Comparison of ENCODE assay signal across 4 cellular contexts in the genomic region with DNA sequence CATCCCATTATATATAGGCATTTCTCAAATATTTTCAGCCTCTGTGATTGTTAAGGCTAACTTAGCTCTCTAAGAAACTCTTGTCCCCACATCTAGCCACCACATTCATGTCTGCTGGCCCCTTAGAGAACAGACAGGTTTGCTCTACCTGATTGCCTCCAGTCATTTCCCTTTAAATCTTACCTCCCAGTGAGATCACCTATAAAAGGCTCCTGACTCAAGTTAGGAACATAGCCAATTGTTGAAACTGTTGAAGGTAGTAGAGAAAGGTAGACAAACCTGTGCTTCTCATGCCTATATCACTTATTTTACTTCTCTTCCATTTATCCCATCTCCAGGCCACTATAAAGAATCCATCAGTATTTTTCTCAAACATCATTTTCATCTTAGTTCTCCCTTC.
"Had no signal": no experiment of that assay in that cellular context is flagged by ENCODE, and none has a peak within 500 bp of the region (broad histone marks: within the 10 kb centered on the region; RNA-seq: fewer than 3 reads in every experiment).

No MANE protein-coding gene starts in this region.

- DNase-seq: activated B cell treated with CpG ODN at 0.5 μM for 24 hours had no signal

- H3K27me3 ChIP-seq: esophagus muscularis mucosa, neutrophil, right atrium auricular region had no signal

- H3K9me3 ChIP-seq: neutrophil, right atrium auricular region had no signal

- H3K27ac ChIP-seq: esophagus muscularis mucosa, neutrophil, right atrium auricular region had no signal

- H3K36me3 ChIP-seq: esophagus muscularis mucosa, neutrophil, right atrium auricular region had no signal

- H3K4me3 ChIP-seq: esophagus muscularis mucosa, right atrium auricular region had no signal
